In genomic region chr11:61018059-61018458, GRCh38 we compare ENCODE assay signal across 17 cellular contexts. TPM values are rescaled to one million over a fixed set of nuclear protein-coding genes. Genes with fewer than 3 reads are reported as not detected.
"Had no signal": no experiment of that assay in that cellular context is flagged by ENCODE, and none has a peak within 500 bp of the region (broad histone marks: within the 10 kb centered on the region; RNA-seq: fewer than 3 reads in every experiment).

No MANE protein-coding gene starts in this region.

- H3K36me3 Mint-ChIP-seq: brain had no signal

- H3K9me3 Mint-ChIP-seq: effector memory CD8-positive, alpha-beta T cell; neural crest cell had no signal

- H3K4me3 Mint-ChIP-seq: brain; dendritic cell treated with granulocyte-macrophage colony-stimulating factor and Interleukin-4, amounts not matched to agents 40 ng/mL and 50 ng/mL, for 4 days; neural crest cell had no signal

- H3K27ac Mint-ChIP-seq: dendritic cell treated with granulocyte-macrophage colony-stimulating factor and Interleukin-4, amounts not matched to agents 40 ng/mL and 50 ng/mL, for 4 days had no signal

- ATAC-seq: effector memory CD8-positive, alpha-beta T cell; left ventricle myocardium superior had no signal

- DNase-seq: activated CD4-positive, alpha-beta T cell treated with anti-CD3 and anti-CD28 coated beads for 4 hours; activated CD8-positive, alpha-beta memory T cell treated with anti-CD3 and anti-CD28 coated beads, Interleukin-2, amount 50 U/mL, for 4 hours; activated effector memory CD4-positive, alpha-beta T cell treated with Interleukin-2 at 50 U/mL for 16 hours; amniotic stem cell; effector memory CD8-positive, alpha-beta T cell; kidney; left ventricle myocardium superior; mesendoderm; stimulated activated CD4-positive, alpha-beta T cell treated with anti-CD3 and anti-CD28 coated beads, Interleukin-4, amount 100 ng/mL, for 24 hours; SW 1271; T-helper 9 cell; tibial artery had no signal

- H3K27me3 Mint-ChIP-seq: effector memory CD8-positive, alpha-beta T cell had no signal

RNA-seq across cellular contexts. Expression of gene CD6, which starts 46.6 kb away (rescaled TPM):
- total RNA-seq: renal cortical epithelial cell had no signal
- polyA plus RNA-seq: hepatocyte had no signal
